Comparison of ENCODE assay signal across 8 cellular contexts in the genomic region with DNA sequence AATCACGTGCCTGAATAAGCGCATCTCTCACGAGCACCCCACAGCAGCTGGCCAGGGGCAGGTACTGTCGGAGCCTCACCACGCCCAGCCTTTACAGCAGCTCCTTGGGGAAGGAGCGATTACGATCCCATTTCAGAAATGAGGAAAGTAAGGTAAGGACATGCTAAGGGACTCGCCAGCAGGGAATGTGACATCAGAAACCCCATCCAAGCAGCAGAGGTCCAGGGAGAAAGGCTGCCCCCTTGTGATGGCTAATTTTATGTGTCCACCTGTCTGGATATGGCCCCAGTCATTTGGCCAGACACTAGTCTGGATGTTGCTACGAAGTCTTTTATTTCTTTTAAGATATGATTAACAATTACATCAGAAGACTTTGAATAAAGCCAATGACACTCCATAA.
DNase-seq lines count a peak whose midpoint lies in the region; ATAC-seq and TF ChIP-seq lines count a peak whose summit lies in the region.
"Had no signal": no experiment of that assay in that cellular context is flagged by ENCODE, and none has a peak within 500 bp of the region (broad histone marks: within the 10 kb centered on the region; RNA-seq: fewer than 3 reads in every experiment).

No MANE protein-coding gene starts in this region.

- no peaks in the 10 kb centered on the region for H3K36me3 ChIP-seq in osteoblast (ENCODE audit: insufficient read depth, low read length)

- H3K4me3 Mint-ChIP-seq in activated naive CD8-positive, alpha-beta T cell treated with anti-CD3 and anti-CD28 coated beads for 36 hours, result no peak overlapping the region

- TF ChIP-seq POLR2A in GM18505 (IDR thresholded peaks at IDR 0.05; ENCODE audit: borderline replicate concordance, extremely low read depth, insufficient read depth, insufficient read length), result no peak

- TF ChIP-seq CTCF in GM12874 (IDR thresholded peaks at IDR 0.05; ENCODE audit: insufficient read depth, low read depth, low read length) (peak; percentile 33), osteoblast (IDR thresholded peaks at IDR 0.05; ENCODE audit: extremely low read depth, low read depth, low read length) (peak; percentile 32)

- no peaks in the 10 kb centered on the region for H4K20me1 ChIP-seq in osteoblast (ENCODE audit: insufficient read depth, low read length)

- no peaks in the 10 kb centered on the region for H3K4me1 Mint-ChIP-seq in activated naive CD8-positive, alpha-beta T cell treated with anti-CD3 and anti-CD28 coated beads for 36 hours

- no peaks in the 10 kb centered on the region for H3K79me2 ChIP-seq in osteoblast (ENCODE audit: insufficient read depth, low read length)

- no peaks in the 10 kb centered on the region for H3K4me1 ChIP-seq in osteoblast (ENCODE audit: insufficient read depth, low read length)

- no peak overlapping the region for H3K4me3 ChIP-seq in osteoblast (ENCODE audit: insufficient read depth, low read length)

- no peaks in the 10 kb centered on the region for H3K27me3 ChIP-seq in osteoblast (ENCODE audit: insufficient read depth, low read length)

- DNase-seq in NAMALWA (ENCODE audit: low spot score) (peak; percentile 17), cerebellum (ENCODE audit: low spot score) (peak; percentile 74), osteoblast (ENCODE audit: insufficient read length, low spot score, missing footprints) (no peak)
- DNase-seq in activated naive CD8-positive, alpha-beta T cell treated with anti-CD3 and anti-CD28 coated beads for 36 hours, result no peak
- no peak for DNase-seq in activated CD4-positive, alpha-beta T cell treated with anti-CD3 and anti-CD28 coated beads, Interleukin-2, amount 50 U/mL, for 1 hour
- DNase-seq: kidney glomerular epithelial cell had no signal

- no peak overlapping the region for H2AFZ ChIP-seq in osteoblast (ENCODE audit: low read length)

- no peak overlapping the region for H3K4me2 ChIP-seq in osteoblast (ENCODE audit: insufficient read depth, low read length)

- no peaks in the 10 kb centered on the region for H3K36me3 Mint-ChIP-seq in activated naive CD8-positive, alpha-beta T cell treated with anti-CD3 and anti-CD28 coated beads for 36 hours

- no peak overlapping the region for H3K27ac Mint-ChIP-seq in activated naive CD8-positive, alpha-beta T cell treated with anti-CD3 and anti-CD28 coated beads for 36 hours

- peaks cover 14% of the 10 kb centered on the region for H3K27me3 Mint-ChIP-seq in activated naive CD8-positive, alpha-beta T cell treated with anti-CD3 and anti-CD28 coated beads for 36 hours

- ATAC-seq in GM18505 (IDR thresholded peaks at IDR 0.05; ENCODE audit: unreplicated experiment), result no peak

- H3K9me3 ChIP-seq in osteoblast (ENCODE audit: low read depth, low read length), result no peaks in the 10 kb centered on the region

- no peaks in the 10 kb centered on the region for H3K9me3 Mint-ChIP-seq in activated naive CD8-positive, alpha-beta T cell treated with anti-CD3 and anti-CD28 coated beads for 36 hours

- H3K27ac ChIP-seq in osteoblast (ENCODE audit: low read depth, low read length), result no peak overlapping the region

Comparison
In these comparisons a context has a peak if more than half of its experiments do, and no peak if none do; other contexts are left out.
1. DNase-seq: peak in NAMALWA (single experiment) and cerebellum (single experiment); none in osteoblast (single experiment), activated naive CD8-positive, alpha-beta T cell treated with anti-CD3 and anti-CD28 coated beads for 36 hours (single experiment) and activated CD4-positive, alpha-beta T cell treated with anti-CD3 and anti-CD28 coated beads, Interleukin-2, amount 50 U/mL, for 1 hour (single experiment).